ENCODE assay signal across 30 cellular contexts in genomic region chr6:118905851-118906250, GRCh38. TPM values are rescaled to one million over a fixed set of nuclear protein-coding genes. Genes with fewer than 3 reads are reported as not detected.
DNase-seq lines count a peak whose midpoint lies in the region; ATAC-seq and TF ChIP-seq lines count a peak whose summit lies in the region.
"Had no signal": no experiment of that assay in that cellular context is flagged by ENCODE, and none has a peak within 500 bp of the region (broad histone marks: within the 10 kb centered on the region; RNA-seq: fewer than 3 reads in every experiment).

No MANE protein-coding gene starts in this region.

- H3K9me3 Mint-ChIP-seq in activated naive CD4-positive, alpha-beta T cell treated with anti-CD3 and anti-CD28 coated beads for 36 hours = no peaks in the 10 kb centered on the region
- no peaks in the 10 kb centered on the region for H3K9me3 Mint-ChIP-seq in central memory CD8-positive, alpha-beta T cell
- H3K9me3 Mint-ChIP-seq: immature natural killer cell; memory B cell; stimulated activated memory B cell treated with anti-CD40 and anti-IgM and Interleukin-4, amounts not matched to agents 10 μg/mL and 1 μg/mL and 100 μg/mL, for 72 hours; T-helper 2 cell treated with Interferon-gamma antibody and Interleukin-4, amounts not matched to agents 5 μg/mL and 100 μg/mL, for 36 hours had no signal

- TF ChIP-seq CTCF in prostate gland (IDR thresholded peaks at IDR 0.05) = no peak

- H3K36me3 ChIP-seq in prostate gland = no peaks in the 10 kb centered on the region

- H3K9me3 ChIP-seq in prostate gland = no peaks in the 10 kb centered on the region
- H3K9me3 ChIP-seq: BLaER1 treated with 17β-estradiol and CSF1 and Interleukin-3, amounts not matched to agents 10 nM and 100 nM; breast epithelium; gastrocnemius medialis had no signal

- no peaks in the 10 kb centered on the region for H3K4me1 ChIP-seq in prostate gland (replicated peaks)
- H3K4me1 ChIP-seq: breast epithelium had no signal

- no peak overlapping the region for H3K4me3 Mint-ChIP-seq in activated naive CD4-positive, alpha-beta T cell treated with anti-CD3 and anti-CD28 coated beads for 36 hours
- no peak overlapping the region for H3K4me3 Mint-ChIP-seq in central memory CD8-positive, alpha-beta T cell
- H3K4me3 Mint-ChIP-seq: immature natural killer cell; memory B cell; stimulated activated memory B cell treated with anti-CD40 and anti-IgM and Interleukin-4, amounts not matched to agents 10 μg/mL and 1 μg/mL and 100 μg/mL, for 72 hours; T-helper 2 cell treated with Interferon-gamma antibody and Interleukin-4, amounts not matched to agents 5 μg/mL and 100 μg/mL, for 36 hours had no signal

- H3K36me3 Mint-ChIP-seq in activated naive CD4-positive, alpha-beta T cell treated with anti-CD3 and anti-CD28 coated beads for 36 hours (ENCODE audit: low read depth) = peaks cover 43% of the 10 kb centered on the region
- peaks cover 55% of the 10 kb centered on the region for H3K36me3 Mint-ChIP-seq in central memory CD8-positive, alpha-beta T cell (ENCODE audit: insufficient read depth)

- intact Hi-C loops in activated naive CD4-positive, alpha-beta T cell treated with anti-CD3 and anti-CD28 coated beads for 36 hours (cut with micrococcal nuclease) = no loop called here
- intact Hi-C loops in prostate gland (cut with DNase I) = no loop called here

- DNase-seq in activated naive CD4-positive, alpha-beta T cell treated with anti-CD3 and anti-CD28 coated beads for 36 hours = no peak
- DNase-seq in activated naive CD4-positive, alpha-beta T cell treated with Interleukin-2 at 50 U/mL for 16 hours = no peak
- DNase-seq in T-helper 22 cell (ENCODE audit: low read depth) (peak; percentile 11), LoVo (ENCODE audit: low spot score) (no peak), NCI-H1105 (lab: John Stamatoyannopoulos, UW) (no peak), prostate gland (ENCODE audit: low spot score) (no peak)
- no peak for DNase-seq in central memory CD8-positive, alpha-beta T cell (ENCODE audit: low spot score in 2 of 2)
- DNase-seq in stimulated activated naive CD8-positive, alpha-beta T cell treated with anti-CD3 and anti-CD28 coated beads, Interleukin-15, Interleukin-2, amounts not matched to agents 100 U/mL and 50 U/mL, for 24 hours = no peak
- DNase-seq: activated gamma-delta T cell; amniotic stem cell; EL; gastrocnemius medialis; hippocampal formation; immature natural killer cell; NCI-H1092 treated with DMSO at 0.1 percent for 48 hours; NCI-H2029; NCI-H524 treated with DMSO at 0.1 percent for 48 hours; NK-92 treated with Interleukin-12 subunit alpha and Interleukin-12 subunit beta, amount 100 ng/mL, for 24 hours; PC-3; stimulated activated CD4-positive, alpha-beta T cell treated with anti-CD3 and anti-CD28 coated beads, Interleukin-4, amount 100 ng/mL, for 24 hours had no signal

- H3K27me3 ChIP-seq in prostate gland (replicated peaks; ENCODE audit: insufficient read depth) = no peaks in the 10 kb centered on the region
- H3K27me3 ChIP-seq: BLaER1 treated with 17β-estradiol and CSF1 and Interleukin-3, amounts not matched to agents 10 nM and 100 nM; breast epithelium; gastrocnemius medialis had no signal

- H3K4me3 ChIP-seq in prostate gland = no peak overlapping the region
- H3K4me3 ChIP-seq: BLaER1 treated with 17β-estradiol and CSF1 and Interleukin-3, amounts not matched to agents 10 nM and 100 nM; breast epithelium; gastrocnemius medialis; GM12878 had no signal

- WGBS in prostate gland = 92% methylated on average over 4 of the region's 4 CpGs

- CTCF ChIA-PET in activated naive CD4-positive, alpha-beta T cell treated with anti-CD3 and anti-CD28 coated beads for 36 hours (lab: Charles Lee) = no interaction called here

- H3K27ac ChIP-seq in prostate gland = no peak overlapping the region
- H3K27ac ChIP-seq: BLaER1 treated with 17β-estradiol and CSF1 and Interleukin-3, amounts not matched to agents 10 nM and 100 nM; breast epithelium; gastrocnemius medialis had no signal

- H3K27me3 Mint-ChIP-seq in activated naive CD4-positive, alpha-beta T cell treated with anti-CD3 and anti-CD28 coated beads for 36 hours (ENCODE audit: low read depth) = no peaks in the 10 kb centered on the region
- no peaks in the 10 kb centered on the region for H3K27me3 Mint-ChIP-seq in central memory CD8-positive, alpha-beta T cell
- H3K27me3 Mint-ChIP-seq: memory B cell; stimulated activated memory B cell treated with anti-CD40 and anti-IgM and Interleukin-4, amounts not matched to agents 10 μg/mL and 1 μg/mL and 100 μg/mL, for 72 hours had no signal

- no peak for ATAC-seq in central memory CD8-positive, alpha-beta T cell (replicated peaks; ENCODE audit: extremely low read depth, poor library complexity, severe bottlenecking)
- peak; percentile 40 for ATAC-seq in stimulated activated naive CD8-positive, alpha-beta T cell treated with anti-CD3 and anti-CD28 coated beads, Interleukin-15, Interleukin-2, amounts not matched to agents 100 U/mL and 50 U/mL, for 24 hours
- ATAC-seq: gastrocnemius medialis; GM12878; HCT116; PC-3; Right ventricle myocardium inferior; sciatic nerve; SK-N-SH treated with all-trans-retinoic acid at 6 μM for 48 hours; stimulated activated memory B cell treated with anti-CD40 and anti-IgM and Interleukin-4, amounts not matched to agents 10 μg/mL and 1 μg/mL and 100 μg/mL, for 72 hours had no signal

- H3K27ac Mint-ChIP-seq in activated naive CD4-positive, alpha-beta T cell treated with anti-CD3 and anti-CD28 coated beads for 36 hours = peak overlapping the region; percentile 79
- H3K27ac Mint-ChIP-seq in central memory CD8-positive, alpha-beta T cell (ENCODE audit: low read depth) = peak overlapping the region; percentile 44
- H3K27ac Mint-ChIP-seq: memory B cell; stimulated activated memory B cell treated with anti-CD40 and anti-IgM and Interleukin-4, amounts not matched to agents 10 μg/mL and 1 μg/mL and 100 μg/mL, for 72 hours; T-helper 2 cell treated with Interferon-gamma antibody and Interleukin-4, amounts not matched to agents 5 μg/mL and 100 μg/mL, for 36 hours had no signal

- no peak for TF ChIP-seq POLR2A in prostate gland (IDR thresholded peaks at IDR 0.05)

- H3K4me1 Mint-ChIP-seq in activated naive CD4-positive, alpha-beta T cell treated with anti-CD3 and anti-CD28 coated beads for 36 hours (ENCODE audit: low read depth) = peaks cover 56% of the 10 kb centered on the region
- peaks cover 51% of the 10 kb centered on the region for H3K4me1 Mint-ChIP-seq in central memory CD8-positive, alpha-beta T cell

RNA-seq across cellular contexts. Expression of gene ASF1A, which starts 11.9 kb away (rescaled TPM):
- 10 to 100 TPM; 30.3 to 31.4 TPM for total RNA-seq in activated naive CD4-positive, alpha-beta T cell treated with anti-CD3 and anti-CD28 coated beads for 36 hours
- total RNA-seq in prostate gland = 10 to 100 TPM; 12.5 to 15.6 TPM

RNA-seq across cellular contexts. Expression of gene MCM9, which starts 29.1 kb away (rescaled TPM):
- 10 to 100 TPM; 16.3 to 16.4 TPM for total RNA-seq in activated naive CD4-positive, alpha-beta T cell treated with anti-CD3 and anti-CD28 coated beads for 36 hours
- total RNA-seq in prostate gland = 10 to 100 TPM; 13.6 to 24.8 TPM
